In genomic region chr2:157866666-157867642, GRCh38 we compare ENCODE assay signal across 23 cellular contexts. TPM values are rescaled to one million over a fixed set of nuclear protein-coding genes. Genes with fewer than 3 reads are reported as not detected.
DNase-seq lines count a peak whose midpoint lies in the region; ATAC-seq and TF ChIP-seq lines count a peak whose summit lies in the region.
"Had no signal": no experiment of that assay in that cellular context is flagged by ENCODE, and none has a peak within 500 bp of the region (broad histone marks: within the 10 kb centered on the region; RNA-seq: fewer than 3 reads in every experiment).

No MANE protein-coding gene starts in this region.

- H3K27ac Mint-ChIP-seq in activated naive CD4-positive, alpha-beta T cell treated with anti-CD3 and anti-CD28 coated beads for 36 hours, result peak overlapping the region; percentile 10
- H3K27ac Mint-ChIP-seq in endodermal cell (peak overlapping the region; percentile 7), osteocyte (ENCODE audit: unreplicated experiment) (peak overlapping the region; percentile 87)
- H3K27ac Mint-ChIP-seq: CD8-positive, alpha-beta T cell; memory B cell; stimulated activated naive B cell treated with anti-CD40 and anti-IgM and Interleukin-4, amounts not matched to agents 10 μg/mL and 1 μg/mL and 100 μg/mL, for 72 hours had no signal

- H3K4me1 Mint-ChIP-seq in activated naive CD4-positive, alpha-beta T cell treated with anti-CD3 and anti-CD28 coated beads for 36 hours (ENCODE audit: low read depth), result peaks cover 64% of the 10 kb centered on the region
- H3K4me1 Mint-ChIP-seq in endodermal cell (peaks cover 41% of the 10 kb centered on the region), osteocyte (ENCODE audit: unreplicated experiment) (peaks cover 60% of the 10 kb centered on the region)

- peaks cover 3% of the 10 kb centered on the region for H3K4me1 ChIP-seq in endodermal cell (ENCODE audit: control insufficient read depth, insufficient read depth, low read length)
- H3K4me1 ChIP-seq: parathyroid adenoma had no signal

- peaks cover 4% of the 10 kb centered on the region for H3K9me3 Mint-ChIP-seq in activated naive CD4-positive, alpha-beta T cell treated with anti-CD3 and anti-CD28 coated beads for 36 hours
- H3K9me3 Mint-ChIP-seq in endodermal cell (peaks cover 3% of the 10 kb centered on the region), osteocyte (ENCODE audit: unreplicated experiment) (no peaks in the 10 kb centered on the region)
- H3K9me3 Mint-ChIP-seq: CD8-positive, alpha-beta T cell; central memory CD8-positive, alpha-beta T cell; memory B cell; naive thymus-derived CD4-positive, alpha-beta T cell; stimulated activated naive B cell treated with anti-CD40 and anti-IgM and Interleukin-4, amounts not matched to agents 10 μg/mL and 1 μg/mL and 100 μg/mL, for 72 hours had no signal

- no peak overlapping the region for H3K9ac ChIP-seq in endodermal cell (ENCODE audit: extremely low read depth, low read length, poor library complexity, severe bottlenecking)
- H3K9ac ChIP-seq: parathyroid adenoma had no signal

- CTCF ChIA-PET in activated naive CD4-positive, alpha-beta T cell treated with anti-CD3 and anti-CD28 coated beads for 36 hours (lab: Charles Lee), result interaction anchor here (1.6 to 2.2 kb wide), 2 partner anchors 8 to 10 kb away, joined by 5 to 8 read pairs; partner anchors contain the start of gene ACVR1

- no peaks in the 10 kb centered on the region for H3K9me3 ChIP-seq in endodermal cell (ENCODE audit: control insufficient read depth, low read length)
- H3K9me3 ChIP-seq: esophagus muscularis mucosa, gastroesophageal sphincter, thoracic aorta had no signal

- WGBS in endodermal cell (ENCODE audit: insufficient coverage in 1 of 2, insufficient read length in 1 of 2), 2 experiments, result 89 to 91% methylated on average over 3 to 4 of the region's 4 CpGs

- H3K27me3 ChIP-seq in endodermal cell (ENCODE audit: control insufficient read depth, insufficient read depth, low read length, poor library complexity, severe bottlenecking), result no peaks in the 10 kb centered on the region
- H3K27me3 ChIP-seq: esophagus muscularis mucosa, gastroesophageal sphincter had no signal

- H3K36me3 Mint-ChIP-seq in activated naive CD4-positive, alpha-beta T cell treated with anti-CD3 and anti-CD28 coated beads for 36 hours (ENCODE audit: low read depth), result peaks cover 9% of the 10 kb centered on the region
- H3K36me3 Mint-ChIP-seq in endodermal cell (ENCODE audit: low read depth) (peaks cover 2% of the 10 kb centered on the region), osteocyte (ENCODE audit: unreplicated experiment) (no peaks in the 10 kb centered on the region)
- H3K36me3 Mint-ChIP-seq: CD8-positive, alpha-beta T cell; memory B cell had no signal

- H3K4me3 ChIP-seq in endodermal cell (ENCODE audit: low read length), result peak overlapping the region; percentile 66
- H3K4me3 ChIP-seq: esophagus muscularis mucosa, gastroesophageal sphincter had no signal

- intact Hi-C loops in activated naive CD4-positive, alpha-beta T cell treated with anti-CD3 and anti-CD28 coated beads for 36 hours (cut with micrococcal nuclease), result loop anchor here (5.0 kb wide), 1 partner anchor 240 kb away; the partner anchor contains the start of gene ACVR1C

- TF ChIP-seq CTCF in endodermal cell (conservative IDR thresholded peaks at IDR 0.05) (no peak), osteocyte (IDR thresholded peaks at IDR 0.05) (no peak)

- no peak for DNase-seq in activated naive CD4-positive, alpha-beta T cell treated with anti-CD3 and anti-CD28 coated beads for 36 hours
- DNase-seq in activated naive CD4-positive, alpha-beta T cell treated with anti-CD3 and anti-CD28 coated beads, Interleukin-2, amount 50 U/mL, for 16 hours, result no peak
- DNase-seq in NCI-H2029 (lab: John Stamatoyannopoulos, UW), result peak; percentile 24
- DNase-seq in endodermal cell, result no peak
- DNase-seq in osteocyte (ENCODE audit: extremely low spot score, unreplicated experiment), result no peak
- no peak for DNase-seq in NCI-H774 (lab: John Stamatoyannopoulos, UW)
- DNase-seq in NCI-H526 treated with DMSO at 0.1 percent for 48 hours (lab: John Stamatoyannopoulos, UW), result no peak
- DNase-seq: activated CD4-positive, CD25-positive, alpha-beta regulatory T cell treated with anti-CD3 and anti-CD28 coated beads, Interleukin-2, amount 50 U/mL, for 72 hours; aorta; CD8-positive, alpha-beta T cell; DMS79 treated with DMSO at 0.1 percent for 48 hours; naive thymus-derived CD4-positive, alpha-beta T cell; NCI-H2107; NCI-H510A; stimulated activated CD4-positive, alpha-beta T cell treated with anti-CD3 and anti-CD28 coated beads, Interleukin-1b, Interleukin-23, amount 100 ng/mL, for 48 hours; stimulated activated naive B cell treated with anti-CD40 and anti-IgM and Interleukin-4, amounts not matched to agents 10 μg/mL and 1 μg/mL and 100 μg/mL, for 72 hours had no signal

- no peak overlapping the region for H3K4me3 Mint-ChIP-seq in activated naive CD4-positive, alpha-beta T cell treated with anti-CD3 and anti-CD28 coated beads for 36 hours
- H3K4me3 Mint-ChIP-seq in endodermal cell, result no peak overlapping the region
- no peak overlapping the region for H3K4me3 Mint-ChIP-seq in osteocyte (ENCODE audit: unreplicated experiment)
- H3K4me3 Mint-ChIP-seq: CD8-positive, alpha-beta T cell; central memory CD8-positive, alpha-beta T cell; memory B cell; naive thymus-derived CD4-positive, alpha-beta T cell; stimulated activated naive B cell treated with anti-CD40 and anti-IgM and Interleukin-4, amounts not matched to agents 10 μg/mL and 1 μg/mL and 100 μg/mL, for 72 hours had no signal

- H3K27ac ChIP-seq in endodermal cell (ENCODE audit: low read depth, low read length), result no peak overlapping the region
- H3K27ac ChIP-seq: parathyroid adenoma, thoracic aorta had no signal

- no peaks in the 10 kb centered on the region for H3K36me3 ChIP-seq in endodermal cell (ENCODE audit: control insufficient read depth, insufficient read depth, low read length)
- H3K36me3 ChIP-seq: esophagus muscularis mucosa, gastroesophageal sphincter, thoracic aorta had no signal

- ATAC-seq in activated CD4-positive, CD25-positive, alpha-beta regulatory T cell treated with anti-CD3 and anti-CD28 coated beads, Interleukin-2, amount 50 U/mL, for 24 hours, result no peak
- ATAC-seq: CD8-positive, alpha-beta T cell; gastroesophageal sphincter; naive thymus-derived CD4-positive, alpha-beta T cell; stimulated activated naive B cell treated with anti-CD40 and anti-IgM and Interleukin-4, amounts not matched to agents 10 μg/mL and 1 μg/mL and 100 μg/mL, for 72 hours had no signal

- no peaks in the 10 kb centered on the region for H3K27me3 Mint-ChIP-seq in activated naive CD4-positive, alpha-beta T cell treated with anti-CD3 and anti-CD28 coated beads for 36 hours (ENCODE audit: low read depth)
- H3K27me3 Mint-ChIP-seq in endodermal cell (ENCODE audit: insufficient read depth), result no peaks in the 10 kb centered on the region
- no peaks in the 10 kb centered on the region for H3K27me3 Mint-ChIP-seq in osteocyte (ENCODE audit: unreplicated experiment)
- H3K27me3 Mint-ChIP-seq: central memory CD8-positive, alpha-beta T cell; memory B cell; naive thymus-derived CD4-positive, alpha-beta T cell; stimulated activated naive B cell treated with anti-CD40 and anti-IgM and Interleukin-4, amounts not matched to agents 10 μg/mL and 1 μg/mL and 100 μg/mL, for 72 hours had no signal

RNA-seq across cellular contexts. Expression of gene ACVR1, which starts 9.2 kb away (rescaled TPM):
- total RNA-seq in activated naive CD4-positive, alpha-beta T cell treated with anti-CD3 and anti-CD28 coated beads for 36 hours, result 10 to 100 TPM; 19.0 to 20.8 TPM
- total RNA-seq in endodermal cell (10 to 100 TPM; 21.1 to 26.9 TPM), osteocyte (59.5 and 66.6 TPM in 2 replicates)
- 16.6 TPM for polyA plus RNA-seq in endodermal cell (2013, experiment 1 of 2)
- polyA plus RNA-seq in endodermal cell (2013, experiment 2 of 2), result 16.5 TPM

Comparison
In these comparisons a context has a peak if more than half of its experiments do, and no peak if none do; other contexts are left out.
1. H3K27ac Mint-ChIP-seq: peak in every context shown above with its lines; median percentile 87 in osteocyte; 10 in activated naive CD4-positive, alpha-beta T cell treated with anti-CD3 and anti-CD28 coated beads for 36 hours; 7 in endodermal cell.